Comparison of ENCODE assay signal across 9 cellular contexts in genomic region chr7:2971914-2972530, GRCh38.
A peak's percentile ranks its signal among the peaks of the same experiment; 100 is the strongest.
DNase-seq lines count a peak whose midpoint lies in the region; ATAC-seq and TF ChIP-seq lines count a peak whose summit lies in the region.
"Had no signal": no experiment of that assay in that cellular context is flagged by ENCODE, and none has a peak within 500 bp of the region (broad histone marks: within the 10 kb centered on the region; RNA-seq: fewer than 3 reads in every experiment).

No MANE protein-coding gene starts in this region.

- H3K4me3 Mint-ChIP-seq in activated naive CD8-positive, alpha-beta T cell treated with anti-CD3 and anti-CD28 coated beads for 36 hours, result no peak overlapping the region
- no peak overlapping the region for H3K4me3 Mint-ChIP-seq in nephron progenitor cell

- peak; percentile 32 for DNase-seq in GM10266 (ENCODE audit: extremely low spot score)
- DNase-seq in activated naive CD8-positive, alpha-beta T cell treated with anti-CD3 and anti-CD28 coated beads for 36 hours, result no peak
- no peak for DNase-seq in activated CD4-positive, CD25-positive, alpha-beta regulatory T cell treated with anti-CD3 and anti-CD28 coated beads, Interleukin-2, amount 50 U/mL, for 72 hours
- no peak for DNase-seq in NCI-H1092 treated with DMSO at 0.1 percent for 48 hours (lab: John Stamatoyannopoulos, UW)
- DNase-seq in occipital lobe (lab: John Stamatoyannopoulos, UW), result no peak
- DNase-seq in nephron progenitor cell, result no peak
- DNase-seq: NCI-H2227 treated with DMSO at 0.1 percent for 48 hours had no signal

- peaks cover 7% of the 10 kb centered on the region for H3K9me3 Mint-ChIP-seq in activated naive CD8-positive, alpha-beta T cell treated with anti-CD3 and anti-CD28 coated beads for 36 hours
- no peaks in the 10 kb centered on the region for H3K9me3 Mint-ChIP-seq in nephron progenitor cell

- ATAC-seq in GM19395 (IDR thresholded peaks at IDR 0.05; ENCODE audit: unreplicated experiment), result peak; percentile 83
- ATAC-seq in HG03135 (IDR thresholded peaks at IDR 0.05; ENCODE audit: unreplicated experiment), result peak; percentile 73

- TF ChIP-seq CTCF in GM10266 (IDR thresholded peaks at IDR 0.05; ENCODE audit: control insufficient read depth, insufficient read depth, low read depth, missing control alignments) (no peak), nephron progenitor cell (IDR thresholded peaks at IDR 0.05) (no peak)

- peak overlapping the region; percentile 65 for H3K27ac Mint-ChIP-seq in activated naive CD8-positive, alpha-beta T cell treated with anti-CD3 and anti-CD28 coated beads for 36 hours
- H3K27ac Mint-ChIP-seq in nephron progenitor cell, result no peak overlapping the region

- peaks cover 36% of the 10 kb centered on the region for H3K4me1 Mint-ChIP-seq in activated naive CD8-positive, alpha-beta T cell treated with anti-CD3 and anti-CD28 coated beads for 36 hours
- H3K4me1 Mint-ChIP-seq in nephron progenitor cell, result peaks cover 9% of the 10 kb centered on the region

- no peaks in the 10 kb centered on the region for H3K27me3 Mint-ChIP-seq in activated naive CD8-positive, alpha-beta T cell treated with anti-CD3 and anti-CD28 coated beads for 36 hours
- peaks cover 11% of the 10 kb centered on the region for H3K27me3 Mint-ChIP-seq in nephron progenitor cell (ENCODE audit: low read depth, poor library complexity)

- H3K36me3 Mint-ChIP-seq in activated naive CD8-positive, alpha-beta T cell treated with anti-CD3 and anti-CD28 coated beads for 36 hours, result peaks cover 45% of the 10 kb centered on the region
- no peaks in the 10 kb centered on the region for H3K36me3 Mint-ChIP-seq in nephron progenitor cell (ENCODE audit: low read depth)
